1 cellular context compared by ENCODE assay signal in the genomic region with DNA sequence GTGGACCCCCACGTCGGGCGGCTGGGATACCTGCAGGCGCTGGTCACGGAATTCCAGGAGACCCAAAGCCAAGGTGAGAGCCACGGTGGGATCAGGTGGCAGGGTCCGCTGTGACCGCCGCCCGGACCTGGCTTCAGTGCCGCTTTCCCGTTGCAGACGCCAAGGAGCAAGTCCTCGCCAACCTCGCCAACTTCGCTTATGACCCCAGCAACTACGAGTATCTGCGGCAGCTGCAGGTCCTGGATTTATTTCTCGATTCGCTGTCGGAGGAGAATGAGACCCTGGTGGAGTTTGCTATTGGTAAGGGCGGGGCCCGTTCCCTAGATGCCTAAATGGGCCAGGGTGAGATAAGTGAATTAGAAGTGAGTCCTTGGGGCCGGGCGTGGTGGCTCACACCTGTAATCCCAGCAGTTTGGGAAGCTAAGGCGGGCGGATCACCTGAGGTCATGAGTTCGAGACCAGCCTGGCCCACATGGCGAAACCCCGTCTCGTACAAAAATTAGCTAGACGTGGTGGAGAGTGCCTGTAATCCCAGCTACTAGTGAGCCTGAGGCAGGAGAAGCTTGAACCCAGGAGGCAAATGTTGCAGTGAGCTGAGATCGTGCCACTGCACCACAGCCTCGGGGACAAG.
TF ChIP-seq lines count a peak whose summit lies in the region.

No MANE protein-coding gene starts in this region.

TF ChIP-seq in HCT116, 20 proteins besides CTCF, POLR2A, EP300 and RAD21 (continued from another document):
- TF ChIP-seq, protein P1, sequence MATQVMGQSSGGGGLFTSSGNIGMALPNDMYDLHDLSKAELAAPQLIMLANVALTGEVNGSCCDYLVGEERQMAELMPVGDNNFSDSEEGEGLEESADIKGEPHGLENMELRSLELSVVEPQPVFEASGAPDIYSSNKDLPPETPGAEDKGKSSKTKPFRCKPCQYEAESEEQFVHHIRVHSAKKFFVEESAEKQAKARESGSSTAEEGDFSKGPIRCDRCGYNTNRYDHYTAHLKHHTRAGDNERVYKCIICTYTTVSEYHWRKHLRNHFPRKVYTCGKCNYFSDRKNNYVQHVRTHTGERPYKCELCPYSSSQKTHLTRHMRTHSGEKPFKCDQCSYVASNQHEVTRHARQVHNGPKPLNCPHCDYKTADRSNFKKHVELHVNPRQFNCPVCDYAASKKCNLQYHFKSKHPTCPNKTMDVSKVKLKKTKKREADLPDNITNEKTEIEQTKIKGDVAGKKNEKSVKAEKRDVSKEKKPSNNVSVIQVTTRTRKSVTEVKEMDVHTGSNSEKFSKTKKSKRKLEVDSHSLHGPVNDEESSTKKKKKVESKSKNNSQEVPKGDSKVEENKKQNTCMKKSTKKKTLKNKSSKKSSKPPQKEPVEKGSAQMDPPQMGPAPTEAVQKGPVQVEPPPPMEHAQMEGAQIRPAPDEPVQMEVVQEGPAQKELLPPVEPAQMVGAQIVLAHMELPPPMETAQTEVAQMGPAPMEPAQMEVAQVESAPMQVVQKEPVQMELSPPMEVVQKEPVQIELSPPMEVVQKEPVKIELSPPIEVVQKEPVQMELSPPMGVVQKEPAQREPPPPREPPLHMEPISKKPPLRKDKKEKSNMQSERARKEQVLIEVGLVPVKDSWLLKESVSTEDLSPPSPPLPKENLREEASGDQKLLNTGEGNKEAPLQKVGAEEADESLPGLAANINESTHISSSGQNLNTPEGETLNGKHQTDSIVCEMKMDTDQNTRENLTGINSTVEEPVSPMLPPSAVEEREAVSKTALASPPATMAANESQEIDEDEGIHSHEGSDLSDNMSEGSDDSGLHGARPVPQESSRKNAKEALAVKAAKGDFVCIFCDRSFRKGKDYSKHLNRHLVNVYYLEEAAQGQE (IDR thresholded peaks at IDR 0.05; ENCODE audit: low read depth) = no peak
- TF ChIP-seq, protein P2, sequence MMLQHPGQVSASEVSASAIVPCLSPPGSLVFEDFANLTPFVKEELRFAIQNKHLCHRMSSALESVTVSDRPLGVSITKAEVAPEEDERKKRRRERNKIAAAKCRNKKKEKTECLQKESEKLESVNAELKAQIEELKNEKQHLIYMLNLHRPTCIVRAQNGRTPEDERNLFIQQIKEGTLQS (IDR thresholded peaks at IDR 0.05) = no peak
- TF ChIP-seq, protein P3, sequence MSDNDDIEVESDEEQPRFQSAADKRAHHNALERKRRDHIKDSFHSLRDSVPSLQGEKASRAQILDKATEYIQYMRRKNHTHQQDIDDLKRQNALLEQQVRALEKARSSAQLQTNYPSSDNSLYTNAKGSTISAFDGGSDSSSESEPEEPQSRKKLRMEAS (IDR thresholded peaks at IDR 0.05) = no peak
- no peak for TF ChIP-seq FOSL1 (IDR thresholded peaks at IDR 0.05; ENCODE audit: low read depth)
